Comparison of ENCODE assay signal across 9 cellular contexts in the genomic region with DNA sequence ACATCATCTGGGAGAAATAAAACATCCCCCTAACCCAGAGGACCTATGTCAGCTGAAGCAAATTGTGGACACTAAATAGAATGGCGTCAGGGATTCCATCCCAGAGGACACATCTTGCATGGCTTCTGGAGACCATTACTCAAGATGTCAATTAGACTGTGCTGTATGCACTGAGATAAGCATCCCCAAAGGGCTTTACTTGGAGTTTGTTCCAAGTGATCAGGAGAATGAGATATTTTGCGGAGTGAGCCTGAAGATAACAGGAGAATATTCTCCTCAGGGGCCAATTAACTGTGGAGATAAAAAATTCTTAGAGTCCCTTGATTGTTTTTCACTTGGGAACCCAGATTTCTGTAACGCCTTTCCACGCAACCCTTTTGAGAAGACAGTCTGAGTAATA. TPM values are rescaled to one million over a fixed set of nuclear protein-coding genes. Genes with fewer than 3 reads are reported as not detected.
"Had no signal": no experiment of that assay in that cellular context is flagged by ENCODE, and none has a peak within 500 bp of the region (broad histone marks: within the 10 kb centered on the region; RNA-seq: fewer than 3 reads in every experiment).

No MANE protein-coding gene starts in this region.

- FAIRE-seq: HepG2, HTR-8/SVneo had no signal

- DNase-seq: IMR-90, KBM-7, KG1 had no signal

- H3K27me3 Mint-ChIP-seq: IgD-negative memory B cell had no signal

- ATAC-seq: HepG2 had no signal

- H3K4me3 Mint-ChIP-seq: IgD-negative memory B cell had no signal

- H3K27ac ChIP-seq: HL-60 had no signal

RNA-seq across cellular contexts. Expression of a gene that starts 4.5 kb away (rescaled TPM):
- total RNA-seq: HepG2, HT-29, HT1080 had no signal
- polyA plus RNA-seq: HepG2, IgD-negative memory B cell had no signal

RNA-seq across cellular contexts. Expression of a gene that starts 48.0 kb away (rescaled TPM):
- total RNA-seq: HT-29, IMR-90 had no signal
- polyA plus RNA-seq: IgD-negative memory B cell, IMR-90 had no signal

RNA-seq across cellular contexts. Expression of a gene that starts 53.6 kb away (rescaled TPM):
- total RNA-seq: HT-29, HT1080, IMR-90 had no signal
- polyA plus RNA-seq: IgD-negative memory B cell, IMR-90 had no signal
